In genomic region chr21:42317341-42317741, GRCh38 we compare ENCODE assay signal across 15 cellular contexts. TPM values are rescaled to one million over a fixed set of nuclear protein-coding genes. Genes with fewer than 3 reads are reported as not detected.
DNase-seq lines count a peak whose midpoint lies in the region; ATAC-seq and TF ChIP-seq lines count a peak whose summit lies in the region.
"Had no signal": no experiment of that assay in that cellular context is flagged by ENCODE, and none has a peak within 500 bp of the region (broad histone marks: within the 10 kb centered on the region; RNA-seq: fewer than 3 reads in every experiment).

No MANE protein-coding gene starts in this region.

- H3K4me3 ChIP-seq in osteoblast (ENCODE audit: insufficient read depth, low read length) = no peak overlapping the region
- no peak overlapping the region for H3K4me3 ChIP-seq in esophagus muscularis mucosa
- H3K4me3 ChIP-seq: dorsolateral prefrontal cortex, left lung had no signal

- H3K27me3 ChIP-seq in osteoblast (ENCODE audit: insufficient read depth, low read length) (no peaks in the 10 kb centered on the region), esophagus muscularis mucosa (peaks cover 0 to 35% (median 0%) of the 10 kb centered on the region in 4 donors)
- H3K27me3 ChIP-seq: left lung had no signal

- DNase-seq in NCI-H1436 (lab: John Stamatoyannopoulos, UW) (peak; percentile 12), NCI-H1436 treated with DMSO at 0.1 percent for 48 hours (lab: John Stamatoyannopoulos, UW) (no peak), NCI-H2081 (lab: John Stamatoyannopoulos, UW) (peak; percentile 79 to 92), SW480 (ENCODE audit: low spot score) (peak; percentile 27), osteoblast (ENCODE audit: insufficient read length, low spot score, missing footprints) (peak; percentile 4), GDM1 (lab: John Stamatoyannopoulos, UW) (no peak), esophagus muscularis mucosa (ENCODE audit: extremely low spot score) (no peak)
- DNase-seq: CD4-positive, alpha-beta memory T cell; dorsolateral prefrontal cortex; natural killer cell; NCI-H446 treated with DMSO at 0.1 percent for 48 hours had no signal

- H2AFZ ChIP-seq in osteoblast (ENCODE audit: low read length) = no peak overlapping the region

- no peaks in the 10 kb centered on the region for H3K9me3 ChIP-seq in osteoblast (ENCODE audit: low read depth, low read length)
- no peaks in the 10 kb centered on the region for H3K9me3 ChIP-seq in esophagus muscularis mucosa
- H3K9me3 ChIP-seq: left lung had no signal

- H3K79me2 ChIP-seq in osteoblast (ENCODE audit: insufficient read depth, low read length) = no peaks in the 10 kb centered on the region

- intact Hi-C loops in esophagus muscularis mucosa (cut with DNase I) = no loop called here

- TF ChIP-seq POLR2A in esophagus muscularis mucosa (IDR thresholded peaks at IDR 0.05; ENCODE audit: low read depth) = no peak

- no peak for TF ChIP-seq CTCF in osteoblast (IDR thresholded peaks at IDR 0.05; ENCODE audit: extremely low read depth, low read depth, low read length)
- no peak for TF ChIP-seq CTCF in esophagus muscularis mucosa (IDR thresholded peaks at IDR 0.05)

- H4K20me1 ChIP-seq in osteoblast (ENCODE audit: insufficient read depth, low read length) = no peaks in the 10 kb centered on the region

- no peak for TF ChIP-seq EP300 in esophagus muscularis mucosa (IDR thresholded peaks at IDR 0.05)

- ATAC-seq in HG02938 (IDR thresholded peaks at IDR 0.05; ENCODE audit: unreplicated experiment) = no peak
- ATAC-seq: activated naive CD4-positive, alpha-beta T cell treated with anti-CD3 and anti-CD28 coated beads, Interleukin-2, amount 50 U/mL, for 72 hours; left lung; natural killer cell had no signal

- no peak overlapping the region for H3K27ac ChIP-seq in osteoblast (ENCODE audit: low read depth, low read length)
- no peak overlapping the region for H3K27ac ChIP-seq in esophagus muscularis mucosa (replicated peaks in 1 of 4)
- H3K27ac ChIP-seq: dorsolateral prefrontal cortex, HL-60, left lung had no signal

- H3K36me3 ChIP-seq in osteoblast (ENCODE audit: insufficient read depth, low read length) (no peaks in the 10 kb centered on the region), esophagus muscularis mucosa (no peaks in the 10 kb centered on the region)
- H3K36me3 ChIP-seq: left lung had no signal

- H3K4me1 ChIP-seq in osteoblast (ENCODE audit: insufficient read depth, low read length) (no peaks in the 10 kb centered on the region), esophagus muscularis mucosa (peaks cover 0 to 4% (median 2%) of the 10 kb centered on the region in 4 donors)

- H3K4me2 ChIP-seq in osteoblast (ENCODE audit: insufficient read depth, low read length) = no peak overlapping the region

- 88% methylated on average over 8 of the region's 8 CpGs for WGBS in esophagus muscularis mucosa

RNA-seq across cellular contexts. Expression of gene TFF3, which starts 2.1 kb away (rescaled TPM):
- total RNA-seq in osteoblast (not detected in 2 replicates), esophagus muscularis mucosa (10 to 100 TPM in 1 of 4 donors, 1 to 10 TPM in 3; 2.5 to 24.4 (median 9.3) TPM)
- total RNA-seq: activated naive CD4-positive, alpha-beta T cell treated with anti-CD3 and anti-CD28 coated beads, Interleukin-2, amount 50 U/mL, for 72 hours; CD4-positive, alpha-beta memory T cell; natural killer cell had no signal

RNA-seq across cellular contexts. Expression of gene TFF2, which starts 33.5 kb away (rescaled TPM):
- total RNA-seq in osteoblast = not detected in 2 replicates
- total RNA-seq in esophagus muscularis mucosa = not detected
- total RNA-seq: activated naive CD4-positive, alpha-beta T cell treated with anti-CD3 and anti-CD28 coated beads, Interleukin-2, amount 50 U/mL, for 72 hours; CD4-positive, alpha-beta memory T cell; dorsolateral prefrontal cortex; left lung; natural killer cell had no signal

RNA-seq across cellular contexts. Expression of gene TFF1, which starts 49.0 kb away (rescaled TPM):
- total RNA-seq in osteoblast (not detected in 2 replicates), esophagus muscularis mucosa (not detected)
- total RNA-seq: activated naive CD4-positive, alpha-beta T cell treated with anti-CD3 and anti-CD28 coated beads, Interleukin-2, amount 50 U/mL, for 72 hours; CD4-positive, alpha-beta memory T cell; dorsolateral prefrontal cortex; left lung; natural killer cell had no signal

Comparison
In these comparisons a context has a peak if more than half of its experiments do, and no peak if none do; other contexts are left out.
1. DNase-seq: peak in NCI-H1436 (single experiment), NCI-H2081 (2 of 2), SW480 (single experiment) and osteoblast (single experiment); none in NCI-H1436 treated with DMSO at 0.1 percent for 48 hours (single experiment), GDM1 (single experiment) and esophagus muscularis mucosa (single experiment).